ENCODE assay signal across 8 cellular contexts in genomic region chr17:7213895-7214299, GRCh38. TPM values are rescaled to one million over a fixed set of nuclear protein-coding genes. Genes with fewer than 3 reads are reported as not detected.
A peak's percentile ranks its signal among the peaks of the same experiment; 100 is the strongest.
DNase-seq lines count a peak whose midpoint lies in the region; ATAC-seq and TF ChIP-seq lines count a peak whose summit lies in the region.

No MANE protein-coding gene starts in this region.

- peaks cover 21% of the 10 kb centered on the region for H3K4me1 ChIP-seq in rectal smooth muscle tissue (ENCODE audit: control insufficient read depth, insufficient read depth, low read length)

- H3K4me1 Mint-ChIP-seq in activated CD4-positive, alpha-beta T cell treated with anti-CD3 and anti-CD28 coated beads for 36 hours, result peaks cover 65% of the 10 kb centered on the region

- DNase-seq in activated CD4-positive, alpha-beta T cell treated with anti-CD3 and anti-CD28 coated beads for 36 hours, result peak; percentile 79
- no peak for DNase-seq in activated CD4-positive, alpha-beta T cell treated with anti-CD3 and anti-CD28 coated beads for 1 hour
- DNase-seq in OCI-M1 (lab: John Stamatoyannopoulos, UW), result peak; percentile 96
- DNase-seq in astrocyte of the spinal cord (ENCODE audit: low read depth, low spot score), result peak; percentile 79
- DNase-seq in iPS DF 4.7 (ENCODE audit: extremely low read depth, low spot score), result peak; percentile 100

- H3K27ac ChIP-seq in KOPT-K1 (ENCODE audit: low read depth, low read length, poor library complexity, severe bottlenecking) (peak overlapping the region; percentile 55), rectal smooth muscle tissue (ENCODE audit: low read depth, low read length) (peak overlapping the region; percentile 87)

- peak overlapping the region; percentile 81 for H3K4me3 Mint-ChIP-seq in activated CD4-positive, alpha-beta T cell treated with anti-CD3 and anti-CD28 coated beads for 36 hours

- peak overlapping the region; percentile 40 for H3K4me3 ChIP-seq in astrocyte of the spinal cord (ENCODE audit: low read depth, low read length)
- H3K4me3 ChIP-seq in rectal smooth muscle tissue (ENCODE audit: low read length), result peak overlapping the region; percentile 67

- H3K27ac Mint-ChIP-seq in activated CD4-positive, alpha-beta T cell treated with anti-CD3 and anti-CD28 coated beads for 36 hours, result peak overlapping the region; percentile 93

- H3K36me3 ChIP-seq in KOPT-K1 (ENCODE audit: insufficient read depth, low read length), result no peaks in the 10 kb centered on the region
- no peaks in the 10 kb centered on the region for H3K36me3 ChIP-seq in rectal smooth muscle tissue (ENCODE audit: control insufficient read depth, insufficient read depth, low read length)

- peak; percentile 60 for TF ChIP-seq CTCF in astrocyte of the spinal cord (IDR thresholded peaks at IDR 0.05; ENCODE audit: low read depth, low read length)

- peak; percentile 0 for ATAC-seq in activated CD4-positive, alpha-beta T cell treated with anti-CD3 and anti-CD28 coated beads for 36 hours
- no peak for ATAC-seq in HG03565 (IDR thresholded peaks at IDR 0.05; ENCODE audit: unreplicated experiment)

- no peak overlapping the region for H3K9ac ChIP-seq in rectal smooth muscle tissue (ENCODE audit: low read length)

- H3K9me3 Mint-ChIP-seq in activated CD4-positive, alpha-beta T cell treated with anti-CD3 and anti-CD28 coated beads for 36 hours (ENCODE audit: low read depth), result no peaks in the 10 kb centered on the region

- CTCF ChIA-PET in activated CD4-positive, alpha-beta T cell treated with anti-CD3 and anti-CD28 coated beads for 36 hours (lab: Charles Lee), result interaction anchor here (0.8 to 1.8 kb wide), 3 partner anchors 21 to 168 kb away, joined by 3 to 7 read pairs (median 3); partner anchors contain the start of gene GABARAP

- POLR2A ChIA-PET in activated CD4-positive, alpha-beta T cell treated with anti-CD3 and anti-CD28 coated beads for 36 hours (lab: Charles Lee), result interaction anchor here (0.5 kb wide), 1 partner anchor 43 kb away, joined by 4 read pairs; no protein-coding TSS in a partner anchor

- H3K36me3 Mint-ChIP-seq in activated CD4-positive, alpha-beta T cell treated with anti-CD3 and anti-CD28 coated beads for 36 hours (ENCODE audit: low read depth), result no peaks in the 10 kb centered on the region

- peaks cover 3% of the 10 kb centered on the region for H3K27me3 ChIP-seq in rectal smooth muscle tissue (ENCODE audit: control insufficient read depth, insufficient read depth, low read length)

- in situ Hi-C loops in astrocyte of the spinal cord (cut with HindIII; ENCODE audit: low sequenced_read_pairs), result no loop called here

- intact Hi-C loops in activated CD4-positive, alpha-beta T cell treated with anti-CD3 and anti-CD28 coated beads for 36 hours (cut with DNase I, micrococcal nuclease), result loop anchor here (1.0 to 10.0 kb wide), 16 partner anchors 9 to 569 kb away; partner anchors contain the start of genes DVL2 (in 2 of the 2), ELP5 (in 2 of the 2), PHF23 (in 2 of the 2) and EIF5A (in 1 of the 2)

- H3K9me3 ChIP-seq in KOPT-K1 (ENCODE audit: insufficient read depth, low read length, poor library complexity, severe bottlenecking), result no peaks in the 10 kb centered on the region

- peaks cover 7% of the 10 kb centered on the region for H3K27me3 Mint-ChIP-seq in activated CD4-positive, alpha-beta T cell treated with anti-CD3 and anti-CD28 coated beads for 36 hours

RNA-seq across cellular contexts. Expression of gene DLG4, which starts 5.7 kb away (rescaled TPM):
- total RNA-seq in activated CD4-positive, alpha-beta T cell treated with anti-CD3 and anti-CD28 coated beads for 36 hours, result 10 to 100 TPM; 11.7 to 15.4 TPM

RNA-seq across cellular contexts. Expression of gene ACADVL, which starts 5.8 kb away (rescaled TPM):
- 100 to 1,000 TPM; 263 to 345 TPM for total RNA-seq in activated CD4-positive, alpha-beta T cell treated with anti-CD3 and anti-CD28 coated beads for 36 hours

RNA-seq across cellular contexts. Expression of gene DVL2, which starts 20.4 kb away (rescaled TPM):
- 10 to 100 TPM; 49.1 to 53.3 TPM for total RNA-seq in activated CD4-positive, alpha-beta T cell treated with anti-CD3 and anti-CD28 coated beads for 36 hours

RNA-seq across cellular contexts. Expression of gene PHF23, which starts 25.4 kb away (rescaled TPM):
- 10 to 100 TPM; 23.6 to 35.2 TPM for total RNA-seq in activated CD4-positive, alpha-beta T cell treated with anti-CD3 and anti-CD28 coated beads for 36 hours

RNA-seq across cellular contexts. Expression of gene GABARAP, which starts 28.4 kb away (rescaled TPM):
- total RNA-seq in activated CD4-positive, alpha-beta T cell treated with anti-CD3 and anti-CD28 coated beads for 36 hours, result 100 to 1,000 TPM; 123 to 162 TPM
